ENCODE assay signal across 17 cellular contexts in the genomic region with DNA sequence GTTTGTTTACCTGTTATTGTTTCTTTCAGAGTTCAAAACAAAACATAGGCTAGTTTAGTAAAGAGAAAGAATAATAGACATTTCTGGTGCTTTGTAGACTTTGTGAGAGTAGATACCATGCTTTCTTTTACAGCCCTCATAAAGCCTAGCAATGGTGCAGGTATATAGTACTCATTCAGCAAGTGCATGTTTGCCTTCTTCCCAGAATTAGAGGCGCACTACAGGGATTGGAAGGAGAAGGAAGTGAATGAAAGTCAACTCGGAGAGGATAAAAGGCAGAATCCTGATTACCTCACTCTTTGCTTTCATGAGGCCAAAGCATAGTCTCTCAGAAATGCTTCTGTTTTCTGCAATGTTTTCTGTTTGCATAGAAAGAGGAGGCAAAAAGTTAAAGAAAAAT.
"Had no signal": no experiment of that assay in that cellular context is flagged by ENCODE, and none has a peak within 500 bp of the region (broad histone marks: within the 10 kb centered on the region; RNA-seq: fewer than 3 reads in every experiment).

No MANE protein-coding gene starts in this region.

- DNase-seq: effector memory CD8-positive, alpha-beta T cell; foreskin fibroblast; glutamatergic neuron; kidney glomerular epithelial cell; mammary epithelial cell; natural killer cell; stimulated activated CD4-positive, alpha-beta T cell treated with anti-CD3 and anti-CD28 coated beads, Interleukin-12 subunit alpha, Interleukin-12 subunit beta, amount 100 ng/mL, for 4 hours; stimulated activated naive CD4-positive, alpha-beta T cell; upper lobe of left lung; uterus had no signal

- H3K4me1 ChIP-seq: esophagus muscularis mucosa, gastroesophageal sphincter, upper lobe of left lung, uterus had no signal

- H3K27me3 ChIP-seq: esophagus muscularis mucosa, gastroesophageal sphincter, upper lobe of left lung, uterus had no signal

- H3K27me3 Mint-ChIP-seq: central memory CD8-positive, alpha-beta T cell; dendritic cell treated with granulocyte-macrophage colony-stimulating factor and Interleukin-4, amounts not matched to agents 40 ng/mL and 50 ng/mL, for 4 days; effector memory CD8-positive, alpha-beta T cell had no signal

- H3K36me3 ChIP-seq: uterus had no signal

- H3K9me3 ChIP-seq: esophagus muscularis mucosa, gastroesophageal sphincter, upper lobe of left lung, uterus had no signal

- ATAC-seq: effector memory CD8-positive, alpha-beta T cell; gastroesophageal sphincter; left lobe of liver; natural killer cell; sciatic nerve had no signal

- H3K36me3 Mint-ChIP-seq: natural killer cell had no signal

- H3K27ac Mint-ChIP-seq: dendritic cell treated with granulocyte-macrophage colony-stimulating factor and Interleukin-4, amounts not matched to agents 40 ng/mL and 50 ng/mL, for 4 days; natural killer cell had no signal

- H3K9me3 Mint-ChIP-seq: central memory CD8-positive, alpha-beta T cell; dendritic cell treated with granulocyte-macrophage colony-stimulating factor and Interleukin-4, amounts not matched to agents 40 ng/mL and 50 ng/mL, for 4 days; effector memory CD8-positive, alpha-beta T cell; natural killer cell had no signal

- H3K4me3 Mint-ChIP-seq: central memory CD8-positive, alpha-beta T cell; dendritic cell treated with granulocyte-macrophage colony-stimulating factor and Interleukin-4, amounts not matched to agents 40 ng/mL and 50 ng/mL, for 4 days; effector memory CD8-positive, alpha-beta T cell; natural killer cell had no signal

- H3K4me3 ChIP-seq: esophagus muscularis mucosa, gastroesophageal sphincter, upper lobe of left lung, uterus had no signal

- H3K27ac ChIP-seq: epithelial cell of prostate, esophagus muscularis mucosa, gastroesophageal sphincter, upper lobe of left lung, uterus had no signal
